8 cellular contexts compared by ENCODE assay signal in the genomic region with DNA sequence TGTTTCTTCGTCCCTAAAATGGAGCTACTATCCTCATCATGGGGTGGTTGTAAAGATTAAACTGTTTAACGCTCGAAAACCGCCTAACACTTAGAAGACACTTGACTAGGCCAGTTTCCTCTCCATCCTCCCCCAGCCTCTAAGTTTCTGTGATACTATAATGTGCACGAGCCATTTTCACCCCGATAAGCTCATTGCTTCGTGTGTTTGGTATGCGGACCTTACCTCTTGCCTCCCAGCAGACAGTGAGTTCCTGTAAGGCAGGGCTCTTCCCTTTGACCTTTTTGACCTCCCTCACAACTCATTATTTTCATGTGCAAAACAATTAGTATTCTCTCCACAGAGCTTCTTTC. TPM values are rescaled to one million over a fixed set of nuclear protein-coding genes. Genes with fewer than 3 reads are reported as not detected.
DNase-seq lines count a peak whose midpoint lies in the region; ATAC-seq and TF ChIP-seq lines count a peak whose summit lies in the region.

No MANE protein-coding gene starts in this region.

- intact Hi-C loops in activated CD4-positive, alpha-beta T cell treated with anti-CD3 and anti-CD28 coated beads for 36 hours (cut with DNase I, micrococcal nuclease), result loop anchor here (2.0 kb wide), 2 partner anchors 46 to 94 kb away; partner anchors contain the start of gene YAF2 (in 1 of the 2)

- H3K4me3 Mint-ChIP-seq in activated CD4-positive, alpha-beta T cell treated with anti-CD3 and anti-CD28 coated beads for 36 hours, result peak overlapping the region; percentile 92
- H3K4me3 Mint-ChIP-seq in neural crest cell, result peak overlapping the region; percentile 83

- peak overlapping the region; percentile 76 for H3K4me3 ChIP-seq in endocrine pancreas (ENCODE audit: control insufficient read depth, insufficient read depth, low read length)

- no peaks in the 10 kb centered on the region for H3K27me3 ChIP-seq in endocrine pancreas (ENCODE audit: control insufficient read depth, insufficient read depth, low read length)

- no peaks in the 10 kb centered on the region for H3K36me3 Mint-ChIP-seq in activated CD4-positive, alpha-beta T cell treated with anti-CD3 and anti-CD28 coated beads for 36 hours (ENCODE audit: low read depth)
- H3K36me3 Mint-ChIP-seq in neural crest cell (ENCODE audit: low read depth), result no peaks in the 10 kb centered on the region

- H3K27me3 Mint-ChIP-seq in activated CD4-positive, alpha-beta T cell treated with anti-CD3 and anti-CD28 coated beads for 36 hours, result peaks cover 2% of the 10 kb centered on the region
- no peaks in the 10 kb centered on the region for H3K27me3 Mint-ChIP-seq in neural crest cell (ENCODE audit: low read depth)

- CTCF ChIA-PET in activated CD4-positive, alpha-beta T cell treated with anti-CD3 and anti-CD28 coated beads for 36 hours (lab: Charles Lee), result interaction anchor here (0.6 to 1.5 kb wide), 8 partner anchors 10 to 227 kb away, joined by 3 to 4 read pairs (median 3); no protein-coding TSS in a partner anchor

- peak overlapping the region; percentile 39 for H3K27ac Mint-ChIP-seq in activated CD4-positive, alpha-beta T cell treated with anti-CD3 and anti-CD28 coated beads for 36 hours
- H3K27ac Mint-ChIP-seq in neural crest cell (ENCODE audit: unreplicated experiment), result no peak overlapping the region

- H3K9me3 ChIP-seq in endocrine pancreas (ENCODE audit: control insufficient read depth, low read length), result no peaks in the 10 kb centered on the region

- peak overlapping the region; percentile 65 for H3K9ac ChIP-seq in endocrine pancreas (ENCODE audit: control insufficient read depth, insufficient read depth, low read length)

- POLR2A ChIA-PET in activated CD4-positive, alpha-beta T cell treated with anti-CD3 and anti-CD28 coated beads for 36 hours (lab: Charles Lee), result no interaction called here

- H3K36me3 ChIP-seq in endocrine pancreas (ENCODE audit: control insufficient read depth, insufficient read depth, low read length), result no peaks in the 10 kb centered on the region

- H3K9me3 Mint-ChIP-seq in activated CD4-positive, alpha-beta T cell treated with anti-CD3 and anti-CD28 coated beads for 36 hours (ENCODE audit: low read depth), result no peaks in the 10 kb centered on the region
- H3K9me3 Mint-ChIP-seq in neural crest cell, result no peaks in the 10 kb centered on the region

- peaks cover 33% of the 10 kb centered on the region for H3K4me1 Mint-ChIP-seq in activated CD4-positive, alpha-beta T cell treated with anti-CD3 and anti-CD28 coated beads for 36 hours
- peaks cover 31% of the 10 kb centered on the region for H3K4me1 Mint-ChIP-seq in neural crest cell

- TF ChIP-seq CTCF in neural crest cell (conservative IDR thresholded peaks at IDR 0.05), result no peak

- no peaks in the 10 kb centered on the region for H3K4me1 ChIP-seq in endocrine pancreas (ENCODE audit: control insufficient read depth, insufficient read depth, low read length)

- ATAC-seq in activated CD4-positive, alpha-beta T cell treated with anti-CD3 and anti-CD28 coated beads for 36 hours, result peak; percentile 16

- peak; percentile 20 for DNase-seq in activated CD4-positive, alpha-beta T cell treated with anti-CD3 and anti-CD28 coated beads for 36 hours
- DNase-seq in activated CD4-positive, alpha-beta T cell treated with anti-CD3 and anti-CD28 coated beads for 48 hours, result no peak
- DNase-seq in NCI-H69 (lab: John Stamatoyannopoulos, UW) (peak; percentile 33), neural crest cell (ENCODE audit: low read depth, low spot score) (no peak), NCI-H187 treated with DMSO at 0.1 percent for 48 hours (lab: John Stamatoyannopoulos, UW) (no peak), SW 1271 (lab: John Stamatoyannopoulos, UW) (no peak), NCI-H2081 treated with DMSO at 0.1 percent for 48 hours (lab: John Stamatoyannopoulos, UW) (no peak)

RNA-seq across cellular contexts. Expression of gene GXYLT1, which starts 0.5 kb away (rescaled TPM):
- 1 to 10 TPM; 6.1 to 6.7 TPM for total RNA-seq in activated CD4-positive, alpha-beta T cell treated with anti-CD3 and anti-CD28 coated beads for 36 hours
- total RNA-seq in neural crest cell, result 17.8 and 18.4 TPM in 2 replicates

Comparison
In these comparisons a context has a peak if more than half of its experiments do, and no peak if none do; other contexts are left out.
1. DNase-seq: peak in activated CD4-positive, alpha-beta T cell treated with anti-CD3 and anti-CD28 coated beads for 36 hours (single experiment) and NCI-H69 (single experiment); none in activated CD4-positive, alpha-beta T cell treated with anti-CD3 and anti-CD28 coated beads for 48 hours (single experiment), neural crest cell (single experiment), NCI-H187 treated with DMSO at 0.1 percent for 48 hours (single experiment), SW 1271 (0 of 2) and NCI-H2081 treated with DMSO at 0.1 percent for 48 hours (single experiment).